Comparison of ENCODE assay signal across 8 cellular contexts in genomic region chr20:40689943-40690835, GRCh38. TPM values are rescaled to one million over a fixed set of nuclear protein-coding genes. Genes with fewer than 3 reads are reported as not detected.
DNase-seq lines count a peak whose midpoint lies in the region; ATAC-seq and TF ChIP-seq lines count a peak whose summit lies in the region.

No MANE protein-coding gene starts in this region.

- no peaks in the 10 kb centered on the region for H3K36me3 Mint-ChIP-seq in progenitor cell of endocrine pancreas (ENCODE audit: insufficient read depth)

- peak overlapping the region; percentile 51 to 70 for H3K4me3 ChIP-seq in right atrium auricular region

- peak overlapping the region; percentile 97 to 98 for H3K27ac ChIP-seq in right atrium auricular region

- in situ Hi-C loops in Caki2 (cut with HindIII; ENCODE audit: low pct_unique_long_range_greater_than_20kb, low sequenced_read_pairs): no loop called here

- H3K4me3 Mint-ChIP-seq in progenitor cell of endocrine pancreas (ENCODE audit: low read depth): peak overlapping the region; percentile 78

- peak overlapping the region; percentile 97 for H3K27ac Mint-ChIP-seq in progenitor cell of endocrine pancreas

- no peaks in the 10 kb centered on the region for H3K9me3 ChIP-seq in right atrium auricular region

- H3K27me3 Mint-ChIP-seq in progenitor cell of endocrine pancreas: peaks cover 85% of the 10 kb centered on the region

- peaks cover 15% of the 10 kb centered on the region for H3K4me1 Mint-ChIP-seq in progenitor cell of endocrine pancreas (ENCODE audit: low read depth)

- H3K36me3 ChIP-seq in right atrium auricular region: no peaks in the 10 kb centered on the region

- ATAC-seq in GM21447 (IDR thresholded peaks at IDR 0.05; ENCODE audit: unreplicated experiment) (peak; percentile 47), GM21717 (IDR thresholded peaks at IDR 0.05; ENCODE audit: unreplicated experiment) (no peak)

- peak; percentile 75 for DNase-seq in Caki2 (ENCODE audit: low read depth)
- DNase-seq in LoVo (ENCODE audit: low spot score): peak; percentile 73
- DNase-seq in SW 1271 (lab: John Stamatoyannopoulos, UW): peak; percentile 41 to 63
- peak in 57 of 58 donors; percentile 45 to 95 (median 81) for DNase-seq in anterior cingulate cortex (lab: John Stamatoyannopoulos, UW)
- peak; percentile 95 for DNase-seq in right atrium auricular region (ENCODE audit: low spot score)
- DNase-seq in progenitor cell of endocrine pancreas (ENCODE audit: low spot score, unreplicated experiment): peak; percentile 91

- H3K4me1 ChIP-seq in right atrium auricular region: peaks cover 0 to 41% of the 10 kb centered on the region in 2 donors

- peak; percentile 86 to 99 for TF ChIP-seq CTCF in right atrium auricular region (IDR thresholded peaks at IDR 0.05)
- peak; percentile 97 for TF ChIP-seq CTCF in progenitor cell of endocrine pancreas (IDR thresholded peaks at IDR 0.05; ENCODE audit: unreplicated experiment)

- H3K27me3 ChIP-seq in right atrium auricular region: peaks cover 14 to 15% of the 10 kb centered on the region in 2 donors

- H3K9me3 Mint-ChIP-seq in progenitor cell of endocrine pancreas (ENCODE audit: low read depth): no peaks in the 10 kb centered on the region

RNA-seq across cellular contexts. Expression of gene MAFB, which starts 1.2 kb away (rescaled TPM):
- 0.03 TPM in 1 of 2 replicates, not detected in the other for total RNA-seq in Caki2 (2014; rRNA removed; shearing (Covaris generic); ENCODE audit: low replicate concordance)
- total RNA-seq in right atrium auricular region (10 to 100 TPM; 14.2 to 31.7 TPM), progenitor cell of endocrine pancreas (5.9 and 6.1 TPM in 2 replicates)
